Comparison of ENCODE assay signal across 8 cellular contexts in genomic region chr2:217248312-217248935, GRCh38.
A peak's percentile ranks its signal among the peaks of the same experiment; 100 is the strongest.
DNase-seq lines count a peak whose midpoint lies in the region; ATAC-seq and TF ChIP-seq lines count a peak whose summit lies in the region.

No MANE protein-coding gene starts in this region.

- CTCF ChIA-PET in CD4-positive, alpha-beta T cell (lab: Charles Lee), result no interaction called here

- no peak overlapping the region for H3K27ac Mint-ChIP-seq in CD4-positive, alpha-beta T cell

- TF ChIP-seq CTCF in dorsolateral prefrontal cortex (IDR thresholded peaks at IDR 0.05 in 54 of 56, conservative IDR thresholded peaks at IDR 0.05 in 2 of 56; ENCODE audit: low read depth in 1 of 56, partially characterized antibody in 56 of 56), result peak in 1 of 56 donors; percentile 13
- no peak for TF ChIP-seq CTCF in CD4-positive, alpha-beta T cell (IDR thresholded peaks at IDR 0.05)

- ATAC-seq in GM18519 (IDR thresholded peaks at IDR 0.05; ENCODE audit: low FRiP score, unreplicated experiment), result peak; percentile 96
- ATAC-seq in HG02884 (IDR thresholded peaks at IDR 0.05; ENCODE audit: unreplicated experiment), result peak; percentile 99
- no peak for ATAC-seq in CD4-positive, alpha-beta T cell (ENCODE audit: poor library complexity)

- H3K27me3 ChIP-seq in dorsolateral prefrontal cortex, result no peaks in the 10 kb centered on the region
- H3K27me3 ChIP-seq in muscle layer of duodenum (ENCODE audit: low read depth, low read length), result no peaks in the 10 kb centered on the region
- H3K27me3 ChIP-seq in CD4-positive, alpha-beta T cell (ENCODE audit: control insufficient read depth, insufficient read depth, low read length), result peaks cover 3% of the 10 kb centered on the region

- no peak overlapping the region for H3K4me3 Mint-ChIP-seq in CD4-positive, alpha-beta T cell

- H3K9me3 ChIP-seq in muscle layer of duodenum (ENCODE audit: control insufficient read depth in 1 of 2, low read length in 2 of 2), result no peaks in the 10 kb centered on the region
- H3K9me3 ChIP-seq in CD4-positive, alpha-beta T cell (ENCODE audit: control insufficient read depth, low read length), result no peaks in the 10 kb centered on the region

- H3K27ac ChIP-seq in dorsolateral prefrontal cortex (peak overlapping the region in 50 of 59 donors; percentile 7 to 83 (median 64)), muscle layer of duodenum (ENCODE audit: low read length) (peak overlapping the region; percentile 74)
- no peak overlapping the region for H3K27ac ChIP-seq in CD4-positive, alpha-beta T cell (ENCODE audit: low read depth, low read length)

- no peaks in the 10 kb centered on the region for H3K9me3 Mint-ChIP-seq in CD4-positive, alpha-beta T cell

- peak overlapping the region in 42 of 59 donors; percentile 2 to 52 (median 28) for H3K4me3 ChIP-seq in dorsolateral prefrontal cortex
- peak overlapping the region in 1 of 2 donors; percentile 46 for H3K4me3 ChIP-seq in muscle layer of duodenum (ENCODE audit: low read depth in 1 of 2, low read length in 2 of 2)

- no peaks in the 10 kb centered on the region for H3K36me3 Mint-ChIP-seq in CD4-positive, alpha-beta T cell (ENCODE audit: low read depth)

- no peaks in the 10 kb centered on the region for H3K4me1 Mint-ChIP-seq in CD4-positive, alpha-beta T cell (ENCODE audit: low read depth)

- intact Hi-C loops in dorsolateral prefrontal cortex (cut with DNase I), result loop anchor here in 1 of 2 donors (5.0 kb wide), 1 partner anchor 184 kb away; no protein-coding TSS in a partner anchor
- intact Hi-C loops in CD4-positive, alpha-beta T cell (cut with DNase I, micrococcal nuclease), result no loop called here

- DNase-seq in NCI-H2171 treated with DMSO at 0.1 percent for 48 hours (lab: John Stamatoyannopoulos, UW) (peak; percentile 95), dorsolateral prefrontal cortex (peak in 9 of 10 donors; percentile 42 to 75 (median 64)), NK-92 (lab: John Stamatoyannopoulos, UW; ENCODE audit: unreplicated experiment) (no peak), NCI-H524 treated with DMSO at 0.1 percent for 48 hours (lab: John Stamatoyannopoulos, UW) (no peak)
- DNase-seq in CD4-positive, alpha-beta T cell, result no peak

- H3K36me3 ChIP-seq in muscle layer of duodenum (ENCODE audit: control insufficient read depth in 1 of 2, insufficient read depth in 2 of 2, low read length in 2 of 2), result no peaks in the 10 kb centered on the region

- peaks cover 4 to 32% of the 10 kb centered on the region in 2 donors for H3K4me1 ChIP-seq in muscle layer of duodenum (ENCODE audit: control insufficient read depth in 1 of 2, insufficient read depth in 2 of 2, low read length in 2 of 2)

- H3K27me3 Mint-ChIP-seq in CD4-positive, alpha-beta T cell, result no peaks in the 10 kb centered on the region

- POLR2A ChIA-PET in CD4-positive, alpha-beta T cell (lab: Charles Lee), result no interaction called here

Comparison
In these comparisons a context has a peak if more than half of its experiments do, and no peak if none do; other contexts are left out.
1. DNase-seq: peak in NCI-H2171 treated with DMSO at 0.1 percent for 48 hours (single experiment) and dorsolateral prefrontal cortex (9 of 10); none in NK-92 (single experiment), NCI-H524 treated with DMSO at 0.1 percent for 48 hours (single experiment) and CD4-positive, alpha-beta T cell (0 of 10).